Comparison of ENCODE assay signal across 9 cellular contexts in the genomic region with DNA sequence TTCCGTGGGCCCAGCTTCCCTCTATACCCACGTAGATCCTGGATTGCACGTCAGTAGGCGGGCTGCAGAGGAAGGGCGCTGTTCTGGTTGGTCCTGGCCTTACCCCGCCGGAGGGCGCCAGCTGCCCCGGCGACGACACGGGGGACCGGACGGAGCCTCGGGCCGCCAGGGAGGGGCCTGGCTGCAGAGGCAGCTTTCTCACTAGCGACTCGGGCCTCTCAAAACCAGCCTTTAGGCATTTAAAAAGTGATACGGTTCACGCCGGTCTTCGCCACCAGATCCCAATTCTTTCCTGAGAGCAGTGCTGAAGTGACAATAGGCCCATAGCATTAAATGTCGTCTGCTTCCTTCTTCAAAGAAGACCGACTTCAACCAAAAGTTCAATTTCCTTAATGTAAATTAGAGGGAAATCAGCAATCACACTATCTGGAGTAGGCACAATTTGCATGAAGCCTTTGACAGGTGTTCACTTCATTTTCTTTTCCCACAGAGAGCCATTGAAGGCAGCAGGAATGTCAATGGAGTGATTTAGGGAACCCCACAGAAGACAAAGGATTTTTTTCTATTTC. TPM values are rescaled to one million over a fixed set of nuclear protein-coding genes. Genes with fewer than 3 reads are reported as not detected.
DNase-seq lines count a peak whose midpoint lies in the region; ATAC-seq and TF ChIP-seq lines count a peak whose summit lies in the region.
"Had no signal": no experiment of that assay in that cellular context is flagged by ENCODE, and none has a peak within 500 bp of the region (broad histone marks: within the 10 kb centered on the region; RNA-seq: fewer than 3 reads in every experiment).

No MANE protein-coding gene starts in this region.

- no peak overlapping the region for H3K27ac ChIP-seq in CD4-positive, alpha-beta T cell (ENCODE audit: low read depth, low read length)

- no peaks in the 10 kb centered on the region for H3K36me3 Mint-ChIP-seq in CD4-positive, alpha-beta T cell (ENCODE audit: low read depth)
- no peaks in the 10 kb centered on the region for H3K36me3 Mint-ChIP-seq in endothelial cell (ENCODE audit: low read depth, unreplicated experiment)

- peak; percentile 14 to 63 (median 42) for DNase-seq in CD4-positive, alpha-beta T cell
- DNase-seq in HT-29 (ENCODE audit: low spot score) (peak; percentile 17), endothelial cell (ENCODE audit: low spot score) (peak; percentile 76), mucosa of gallbladder (ENCODE audit: low spot score) (peak; percentile 64), superior temporal gyrus (ENCODE audit: extremely low spot score) (peak; percentile 67), kidney tubule cell (ENCODE audit: low spot score) (no peak)
- peak; percentile 4 to 10 for DNase-seq in activated CD4-positive, alpha-beta T cell treated with anti-CD3 and anti-CD28 coated beads, Interleukin-2, amount 50 U/mL, for 4 hours

- no peaks in the 10 kb centered on the region for H3K9me3 ChIP-seq in CD4-positive, alpha-beta T cell (ENCODE audit: control insufficient read depth, low read length)

- POLR2A ChIA-PET in CD4-positive, alpha-beta T cell (lab: Charles Lee): interaction anchor here (1.4 kb wide), 1 partner anchor 22 kb away, joined by 4 read pairs; no protein-coding TSS in a partner anchor

- intact Hi-C loops in CD4-positive, alpha-beta T cell (cut with DNase I, micrococcal nuclease): no loop called here

- no peak overlapping the region for H3K27ac Mint-ChIP-seq in CD4-positive, alpha-beta T cell
- no peak overlapping the region for H3K27ac Mint-ChIP-seq in endothelial cell (ENCODE audit: unreplicated experiment)
- H3K27ac Mint-ChIP-seq: nephron had no signal

- CTCF ChIA-PET in CD4-positive, alpha-beta T cell (lab: Charles Lee): interaction anchor here (1.0 to 1.6 kb wide), 4 partner anchors 9 to 121 kb away, joined by 3 to 5 read pairs (median 3); no protein-coding TSS in a partner anchor

- H3K9me3 Mint-ChIP-seq in CD4-positive, alpha-beta T cell: no peaks in the 10 kb centered on the region
- no peaks in the 10 kb centered on the region for H3K9me3 Mint-ChIP-seq in endothelial cell (ENCODE audit: unreplicated experiment)

- H3K4me3 Mint-ChIP-seq in CD4-positive, alpha-beta T cell: peak overlapping the region; percentile 38
- no peak overlapping the region for H3K4me3 Mint-ChIP-seq in endothelial cell (ENCODE audit: unreplicated experiment)
- H3K4me3 Mint-ChIP-seq: nephron had no signal

- peak; percentile 27 for TF ChIP-seq CTCF in CD4-positive, alpha-beta T cell (IDR thresholded peaks at IDR 0.05)
- TF ChIP-seq CTCF in endothelial cell (IDR thresholded peaks at IDR 0.05; ENCODE audit: unreplicated experiment): no peak

- peak; percentile 88 for ATAC-seq in CD4-positive, alpha-beta T cell (ENCODE audit: poor library complexity)
- peak; percentile 81 for ATAC-seq in GM19467 (IDR thresholded peaks at IDR 0.05; ENCODE audit: unreplicated experiment)

- H3K27me3 ChIP-seq in CD4-positive, alpha-beta T cell (ENCODE audit: control insufficient read depth, insufficient read depth, low read length): no peaks in the 10 kb centered on the region

- H3K4me1 Mint-ChIP-seq in CD4-positive, alpha-beta T cell (ENCODE audit: low read depth): no peaks in the 10 kb centered on the region
- peaks cover 8% of the 10 kb centered on the region for H3K4me1 Mint-ChIP-seq in endothelial cell (ENCODE audit: unreplicated experiment)

- no peaks in the 10 kb centered on the region for H3K27me3 Mint-ChIP-seq in CD4-positive, alpha-beta T cell
- H3K27me3 Mint-ChIP-seq in endothelial cell (ENCODE audit: unreplicated experiment): no peaks in the 10 kb centered on the region

RNA-seq across cellular contexts. Expression of a gene that starts 17.6 kb away (rescaled TPM):
- total RNA-seq in CD4-positive, alpha-beta T cell: 100 to 1,000 TPM; 164 to 174 TPM
- total RNA-seq in HT-29 (2014; rRNA removed; shearing (Covaris generic)): 83.5 and 91.9 TPM in 2 replicates
- total RNA-seq in endothelial cell (ENCODE audit: unreplicated experiment) (214 TPM), mucosa of gallbladder (101 TPM)
